Comparison of ENCODE assay signal across 8 cellular contexts in genomic region chr14:35046048-35046750, GRCh38.
A peak's percentile ranks its signal among the peaks of the same experiment; 100 is the strongest.
DNase-seq lines count a peak whose midpoint lies in the region; ATAC-seq and TF ChIP-seq lines count a peak whose summit lies in the region.

Gene FAM177A1 (plus strand): TSS chr14:35046272. CDS start chr14:35046464, 192 bp downstream.

- H3K36me3 Mint-ChIP-seq in activated naive CD4-positive, alpha-beta T cell treated with anti-CD3 and anti-CD28 coated beads, Interleukin-2, amount 50 U/mL, for 24 hours: peaks cover 3% of the 10 kb centered on the region

- DNase-seq in GM10266 (ENCODE audit: extremely low spot score) (peak; percentile 98), NCI-H1092 treated with DMSO at 0.1 percent for 48 hours (lab: John Stamatoyannopoulos, UW) (peak; percentile 97), globus pallidus (ENCODE audit: low spot score) (peak; percentile 98), nucleus accumbens (lab: John Stamatoyannopoulos, UW) (peak; percentile 61 to 99 (median 96)), superior temporal gyrus (ENCODE audit: extremely low spot score) (peak; percentile 96)

- peak within 1 kb of the TSS; percentile 96 for H3K4me3 Mint-ChIP-seq in activated naive CD4-positive, alpha-beta T cell treated with anti-CD3 and anti-CD28 coated beads, Interleukin-2, amount 50 U/mL, for 24 hours

- peak within 1 kb of the TSS; percentile 98 for H3K27ac Mint-ChIP-seq in activated naive CD4-positive, alpha-beta T cell treated with anti-CD3 and anti-CD28 coated beads, Interleukin-2, amount 50 U/mL, for 24 hours

- no peak for TF ChIP-seq CTCF in GM10266 (IDR thresholded peaks at IDR 0.05; ENCODE audit: control insufficient read depth, insufficient read depth, low read depth, missing control alignments)

- ATAC-seq in HG02623 (IDR thresholded peaks at IDR 0.05; ENCODE audit: unreplicated experiment) (peak; percentile 90), SK-N-SH treated with all-trans-retinoic acid at 6 μM for 48 hours (peak; percentile 97)

- H3K4me1 Mint-ChIP-seq in activated naive CD4-positive, alpha-beta T cell treated with anti-CD3 and anti-CD28 coated beads, Interleukin-2, amount 50 U/mL, for 24 hours: peaks cover 27% of the 10 kb centered on the region

- H3K9me3 Mint-ChIP-seq in activated naive CD4-positive, alpha-beta T cell treated with anti-CD3 and anti-CD28 coated beads, Interleukin-2, amount 50 U/mL, for 24 hours: no peaks in the 10 kb centered on the region

- H3K27me3 Mint-ChIP-seq in activated naive CD4-positive, alpha-beta T cell treated with anti-CD3 and anti-CD28 coated beads, Interleukin-2, amount 50 U/mL, for 24 hours: no peaks in the 10 kb centered on the region

TF ChIP-seq in SK-N-SH treated with all-trans-retinoic acid at 6 μM for 48 hours, 23 proteins besides CTCF, POLR2A, EP300 and RAD21:
- TF ChIP-seq ZFP3 (CRISPR knock-in tag; IDR thresholded peaks at IDR 0.05) (0 out of 2 replicates have a peak, but pooled peaks have one; percentile 18), SNAI2 (CRISPR knock-in tag; IDR thresholded peaks at IDR 0.05) (no peak)

Comparison
In these comparisons a context has a peak if more than half of its experiments do, and no peak if none do; other contexts are left out.
1. Peak in every context shown above with its lines: DNase-seq and ATAC-seq.